12 cellular contexts compared by ENCODE assay signal in genomic region chr21:42833859-42834729, GRCh38. TPM values are rescaled to one million over a fixed set of nuclear protein-coding genes. Genes with fewer than 3 reads are reported as not detected.
A peak's percentile ranks its signal among the peaks of the same experiment; 100 is the strongest.
DNase-seq lines count a peak whose midpoint lies in the region; ATAC-seq and TF ChIP-seq lines count a peak whose summit lies in the region.
"Had no signal": no experiment of that assay in that cellular context is flagged by ENCODE, and none has a peak within 500 bp of the region (broad histone marks: within the 10 kb centered on the region; RNA-seq: fewer than 3 reads in every experiment).

No MANE protein-coding gene starts in this region.

- peak overlapping the region in 1 of 7 donors; percentile 18 for H3K4me3 Mint-ChIP-seq in CD8-positive, alpha-beta memory T cell
- no peak overlapping the region; the same call in 2 of the 3 replicates for H3K4me3 Mint-ChIP-seq in GM23338
- H3K4me3 Mint-ChIP-seq: mesothelial cell of epicardium had no signal

- no peak for TF ChIP-seq CTCF in left ventricle myocardium inferior (IDR thresholded peaks at IDR 0.05; ENCODE audit: borderline replicate concordance)
- no peak for TF ChIP-seq CTCF in RWPE2 (IDR thresholded peaks at IDR 0.05; ENCODE audit: poor library complexity, severe bottlenecking)
- peak in 1 of 7 experiments; percentile 3 for TF ChIP-seq CTCF in stomach (IDR thresholded peaks at IDR 0.05)
- TF ChIP-seq CTCF in GM23338 (conservative IDR thresholded peaks at IDR 0.05; ENCODE audit: low read depth in 2 of 2), result no peak

- H3K79me2 ChIP-seq in GM23338 (replicated peaks; ENCODE audit: insufficient read depth), result no peaks in the 10 kb centered on the region

- no peak overlapping the region for H2AFZ ChIP-seq in GM23338

- peaks cover 47% of the 10 kb centered on the region for H3F3A ChIP-seq in GM23338 (replicated peaks; ENCODE audit: low read depth)

- H3K27me3 Mint-ChIP-seq in CD8-positive, alpha-beta memory T cell, result peaks cover 4 to 17% of the 10 kb centered on the region in 2 donors
- peaks cover 61% of the 10 kb centered on the region for H3K27me3 Mint-ChIP-seq in GM23338 (ENCODE audit: insufficient read depth, low read depth, poor library complexity)

- no peaks in the 10 kb centered on the region for H3K9me3 ChIP-seq in left ventricle myocardium inferior (replicated peaks)
- H3K9me3 ChIP-seq in RWPE2 (ENCODE audit: severe bottlenecking), result no peaks in the 10 kb centered on the region
- no peaks in the 10 kb centered on the region for H3K9me3 ChIP-seq in stomach
- no peaks in the 10 kb centered on the region for H3K9me3 ChIP-seq in CD8-positive, alpha-beta memory T cell (ENCODE audit: low read length)
- H3K9me3 ChIP-seq: BE2C had no signal

- DNase-seq in cardiac septum (ENCODE audit: low spot score) (peak; percentile 54), left ventricle myocardium inferior (no peak), RWPE2 (ENCODE audit: low spot score) (peak; percentile 35), iPS-NIHi11 (ENCODE audit: low spot score) (peak; percentile 9), stomach (peak; percentile 17), GM23338 (ENCODE audit: low spot score) (no peak)
- DNase-seq in CD8-positive, alpha-beta memory T cell, result no peak
- DNase-seq: NCI-H1105 had no signal

- H3K36me3 ChIP-seq in left ventricle myocardium inferior, result no peaks in the 10 kb centered on the region
- no peaks in the 10 kb centered on the region for H3K36me3 ChIP-seq in RWPE2 (ENCODE audit: low read depth)
- H3K36me3 ChIP-seq in stomach, result peaks cover under 1 to 5% (median 3%) of the 10 kb centered on the region in 4 donors
- no peaks in the 10 kb centered on the region for H3K36me3 ChIP-seq in CD8-positive, alpha-beta memory T cell (ENCODE audit: insufficient read depth, low read length)
- H3K36me3 ChIP-seq in GM23338 (ENCODE audit: insufficient read depth), result no peaks in the 10 kb centered on the region

- no peak overlapping the region for H3K4me3 ChIP-seq in left ventricle myocardium inferior
- H3K4me3 ChIP-seq in RWPE2 (ENCODE audit: severe bottlenecking), result no peak overlapping the region
- no peak overlapping the region for H3K4me3 ChIP-seq in stomach
- no peak overlapping the region for H3K4me3 ChIP-seq in CD8-positive, alpha-beta memory T cell (ENCODE audit: low read length)
- no peak overlapping the region for H3K4me3 ChIP-seq in GM23338

- H3K4me1 ChIP-seq in left ventricle myocardium inferior, result peaks cover 6% of the 10 kb centered on the region
- no peaks in the 10 kb centered on the region for H3K4me1 ChIP-seq in RWPE2 (ENCODE audit: insufficient read depth, poor library complexity, severe bottlenecking)
- peaks cover 0 to 8% (median 7%) of the 10 kb centered on the region in 4 donors for H3K4me1 ChIP-seq in stomach
- H3K4me1 ChIP-seq in CD8-positive, alpha-beta memory T cell (ENCODE audit: insufficient read depth, low read length), result peaks cover 30% of the 10 kb centered on the region
- H3K4me1 ChIP-seq in GM23338 (ENCODE audit: insufficient read depth), result peaks cover 4% of the 10 kb centered on the region

- H3K9me3 Mint-ChIP-seq in CD8-positive, alpha-beta memory T cell, result peaks cover 0 to 3% (median 0%) of the 10 kb centered on the region in 5 donors
- H3K9me3 Mint-ChIP-seq in GM23338, result peaks cover 13% of the 10 kb centered on the region; the same call in 2 of the 3 replicates
- H3K9me3 Mint-ChIP-seq: IgD-negative memory B cell had no signal

- TF ChIP-seq EP300 in stomach (IDR thresholded peaks at IDR 0.05), result no peak

- 74 to 84% (median 81%) methylated on average over 21 to 23 of the region's 23 CpGs for WGBS in stomach, 5 donors

- CTCF ChIA-PET in CD8-positive, alpha-beta memory T cell (lab: Charles Lee), result no interaction called here

- peaks cover 3% of the 10 kb centered on the region for H4K20me1 ChIP-seq in GM23338 (replicated peaks; ENCODE audit: insufficient read depth)

- intact Hi-C loops in cardiac septum (cut with DNase I) (no loop called here), left ventricle myocardium inferior (cut with micrococcal nuclease) (no loop called here), stomach (cut with DNase I; ENCODE audit: low total_unique reads) (no loop called here)

- H3K27ac ChIP-seq in left ventricle myocardium inferior (replicated peaks), result no peak overlapping the region
- no peak overlapping the region for H3K27ac ChIP-seq in RWPE2 (ENCODE audit: poor library complexity, severe bottlenecking)
- no peak overlapping the region for H3K27ac ChIP-seq in stomach
- no peak overlapping the region for H3K27ac ChIP-seq in CD8-positive, alpha-beta memory T cell (ENCODE audit: low read depth, low read length)
- H3K27ac ChIP-seq in GM23338 (ENCODE audit: low read depth), result no peak overlapping the region

- peaks cover 0 to 3% (median 2%) of the 10 kb centered on the region in 3 donors for H3K36me3 Mint-ChIP-seq in CD8-positive, alpha-beta memory T cell
- H3K36me3 Mint-ChIP-seq in GM23338 (ENCODE audit: low read depth), result peaks cover 25% of the 10 kb centered on the region

- TF ChIP-seq POLR2A in stomach (IDR thresholded peaks at IDR 0.05), result no peak

- H3K4me2 ChIP-seq in GM23338, result no peak overlapping the region

- POLR2A ChIA-PET in CD8-positive, alpha-beta memory T cell (lab: Charles Lee), result interaction anchor here (0.6 kb wide), 1 partner anchor 717 kb away, joined by 3 read pairs; no protein-coding TSS in a partner anchor

- H3K27me3 ChIP-seq in left ventricle myocardium inferior (ENCODE audit: low read depth), result peaks cover 43% of the 10 kb centered on the region
- no peaks in the 10 kb centered on the region for H3K27me3 ChIP-seq in RWPE2 (ENCODE audit: insufficient read depth, poor library complexity, severe bottlenecking)
- H3K27me3 ChIP-seq in stomach, result peaks cover 0 to 41% (median 24%) of the 10 kb centered on the region in 3 donors
- H3K27me3 ChIP-seq in CD8-positive, alpha-beta memory T cell (ENCODE audit: insufficient read depth, low read length, poor library complexity, severe bottlenecking), result peaks cover 4% of the 10 kb centered on the region
- H3K27me3 ChIP-seq in GM23338 (ENCODE audit: insufficient read depth), result peaks cover 14% of the 10 kb centered on the region
- H3K27me3 ChIP-seq: BE2C had no signal

- H3K4me1 Mint-ChIP-seq in CD8-positive, alpha-beta memory T cell, result peaks cover 29 to 33% (median 29%) of the 10 kb centered on the region in 3 donors
- H3K4me1 Mint-ChIP-seq in GM23338, result peaks cover 16% of the 10 kb centered on the region

- ATAC-seq in RWPE2 (ENCODE audit: low read depth), result peak; percentile 12; the same call in 1 of the 3 replicates
- no peak for ATAC-seq in GM21825 (IDR thresholded peaks at IDR 0.05; ENCODE audit: unreplicated experiment)
- ATAC-seq in GM23338, result no peak

- peak overlapping the region in 1 of 8 donors; percentile 46 for H3K27ac Mint-ChIP-seq in CD8-positive, alpha-beta memory T cell
- no peak overlapping the region for H3K27ac Mint-ChIP-seq in GM23338
- H3K27ac Mint-ChIP-seq: mesothelial cell of epicardium had no signal

- H3K9me2 ChIP-seq in GM23338 (ENCODE audit: insufficient read depth), result 0 out of 2 replicates have a peak, but pooled peaks cover 5% of the 10 kb centered on the region

TF ChIP-seq in GM23338, 12 proteins besides CTCF, POLR2A, EP300 and RAD21 (continues in another document):
- TF ChIP-seq EZH2 (IDR thresholded peaks at IDR 0.05; ENCODE audit: low read depth, unreplicated experiment) (no peak), ETS1 (IDR thresholded peaks at IDR 0.05) (no peak), POLR2AphosphoS5 (IDR thresholded peaks at IDR 0.05; ENCODE audit: low read depth) (no peak; the same call in 1 of the 2 replicates)

RNA-seq across cellular contexts. Expression of gene WDR4, which starts 45.2 kb away (rescaled TPM):
- 8.6 TPM for total RNA-seq in cardiac septum
- total RNA-seq in left ventricle myocardium inferior, result 6.0 TPM
- total RNA-seq in stomach, result 100 to 1,000 TPM in 1 of 5 donors, 10 to 100 TPM in 2, 1 to 10 TPM in 2; 7.6 to 285 (median 21.5) TPM
- 10 to 100 TPM in 1 of 3 donors, 1 to 10 TPM in 2; 7.5 to 10.4 (median 7.8) TPM for polyA plus RNA-seq in stomach
- 10 to 100 TPM; 53.7 to 54.9 TPM for total RNA-seq in CD8-positive, alpha-beta memory T cell
- polyA plus RNA-seq in CD8-positive, alpha-beta memory T cell, result 8.0 TPM
- 50.2 TPM in 2 replicates for total RNA-seq in GM23338 (2014; rRNA removed; shearing (Covaris generic))
- polyA plus RNA-seq in GM23338 (2016; fragmentation: Nextera tagmentation; extraction: Ambion mirVana), result 20.3 and 22.5 TPM in 2 replicates

RNA-seq across cellular contexts. Expression of gene NDUFV3, which starts 59.0 kb away (rescaled TPM):
- total RNA-seq in cardiac septum (46.7 TPM), left ventricle myocardium inferior (52.0 TPM), stomach (10 to 100 TPM; 33.9 to 51.3 (median 42.3) TPM)
- polyA plus RNA-seq in stomach (10 to 100 TPM; 19.2 to 19.6 (median 19.3) TPM), GM23338 (2016; fragmentation: Nextera tagmentation; extraction: Ambion mirVana) (71.2 and 75.5 TPM in 2 replicates)
- total RNA-seq in CD8-positive, alpha-beta memory T cell, result 10 to 100 TPM; 36.6 to 36.8 TPM
- polyA plus RNA-seq in CD8-positive, alpha-beta memory T cell, result 20.3 TPM
- 42.4 and 51.5 TPM in 2 replicates for total RNA-seq in GM23338 (2014; rRNA removed; shearing (Covaris generic))

Comparison
In these comparisons a context has a peak if more than half of its experiments do, and no peak if none do; other contexts are left out.
1. DNase-seq: peak in cardiac septum (single experiment), RWPE2 (single experiment), iPS-NIHi11 (single experiment) and stomach (single experiment); none in left ventricle myocardium inferior (single experiment), CD8-positive, alpha-beta memory T cell (0 of 5) and GM23338 (single experiment).